Comparison of ENCODE assay signal across 16 cellular contexts in the genomic region with DNA sequence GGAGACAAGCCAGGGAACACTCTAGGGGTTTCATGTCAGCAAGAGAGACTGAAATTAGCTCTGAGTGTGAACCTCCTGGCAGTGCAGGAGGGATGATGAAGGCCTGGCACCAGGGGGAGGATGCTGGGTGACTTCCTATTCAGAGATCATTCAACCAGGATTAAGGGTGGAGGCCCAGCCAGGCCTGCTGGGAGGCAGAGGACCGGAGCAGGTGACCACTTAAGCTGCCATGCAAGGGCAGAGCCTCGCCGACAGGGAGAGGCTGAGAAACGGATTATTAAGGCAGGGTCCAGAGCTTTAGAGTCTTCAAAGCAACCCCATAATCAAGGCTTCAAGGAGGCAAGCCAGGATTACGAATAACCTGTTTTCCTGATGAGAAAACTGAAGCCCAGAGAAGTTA. TPM values are rescaled to one million over a fixed set of nuclear protein-coding genes. Genes with fewer than 3 reads are reported as not detected.
"Had no signal": no experiment of that assay in that cellular context is flagged by ENCODE, and none has a peak within 500 bp of the region (broad histone marks: within the 10 kb centered on the region; RNA-seq: fewer than 3 reads in every experiment).

No MANE protein-coding gene starts in this region.

- H3K4me1 Mint-ChIP-seq: activated CD4-positive, alpha-beta T cell treated with anti-CD3 and anti-CD28 coated beads for 36 hours; activated naive CD4-positive, alpha-beta T cell treated with anti-CD3 and anti-CD28 coated beads, Interleukin-2, amount 50 U/mL, for 24 hours; immature natural killer cell had no signal

- H3K4me1 ChIP-seq: heart left ventricle, tibial artery had no signal

- H3K27ac ChIP-seq: heart left ventricle, tibial artery had no signal

- H3K36me3 Mint-ChIP-seq: activated naive CD4-positive, alpha-beta T cell treated with anti-CD3 and anti-CD28 coated beads, Interleukin-2, amount 50 U/mL, for 24 hours; immature natural killer cell had no signal

- H3K36me3 ChIP-seq: heart left ventricle, tibial artery had no signal

- H3K9me3 Mint-ChIP-seq: activated naive CD4-positive, alpha-beta T cell treated with anti-CD3 and anti-CD28 coated beads, Interleukin-2, amount 50 U/mL, for 24 hours; immature natural killer cell had no signal

- H3K4me3 ChIP-seq: heart left ventricle, tibial artery had no signal

- H3K27ac Mint-ChIP-seq: activated CD4-positive, alpha-beta T cell treated with anti-CD3 and anti-CD28 coated beads for 36 hours; immature natural killer cell; naive thymus-derived CD4-positive, alpha-beta T cell had no signal

- DNase-seq: activated CD4-positive, alpha-beta T cell treated with anti-CD3 and anti-CD28 coated beads for 36 hours; activated CD4-positive, alpha-beta T cell treated with anti-CD3 and anti-CD28 coated beads, Interleukin-2, amount 50 U/mL, for 48 hours; activated gamma-delta T cell; cerebellar nuclear complex; effector CD4-positive, alpha-beta T cell; heart left ventricle; immature natural killer cell; left ventricle myocardium superior; mesendoderm; naive thymus-derived CD4-positive, alpha-beta T cell; retina; stimulated activated CD4-positive, alpha-beta T cell treated with anti-CD3 and anti-CD28 coated beads, Interleukin-12 subunit alpha, Interleukin-12 subunit beta, amount 100 ng/mL, for 4 hours; stimulated activated CD4-positive, alpha-beta T cell treated with anti-CD3 and anti-CD28 coated beads, Interleukin-1b, Interleukin-23, amount 100 ng/mL, for 48 hours; stimulated activated naive CD4-positive, alpha-beta T cell treated with Interleukin-2 at 50 U/mL for 16 hours had no signal

- H3K4me3 Mint-ChIP-seq: activated CD4-positive, alpha-beta T cell treated with anti-CD3 and anti-CD28 coated beads for 36 hours; activated naive CD4-positive, alpha-beta T cell treated with anti-CD3 and anti-CD28 coated beads, Interleukin-2, amount 50 U/mL, for 24 hours; immature natural killer cell; naive thymus-derived CD4-positive, alpha-beta T cell had no signal

RNA-seq across cellular contexts. Expression of gene SRCIN1, which starts 10.6 kb away (rescaled TPM):
- polyA plus RNA-seq: immature natural killer cell; naive thymus-derived CD4-positive, alpha-beta T cell had no signal

RNA-seq across cellular contexts. Expression of gene EPOP, which starts 58.4 kb away (rescaled TPM):
- polyA plus RNA-seq: immature natural killer cell; naive thymus-derived CD4-positive, alpha-beta T cell had no signal
